Comparison of ENCODE assay signal across 8 cellular contexts in genomic region chr7:140242057-140243031, GRCh38.
A peak's percentile ranks its signal among the peaks of the same experiment; 100 is the strongest.
DNase-seq lines count a peak whose midpoint lies in the region; ATAC-seq, FAIRE-seq and TF ChIP-seq lines count a peak whose summit lies in the region.

No MANE protein-coding gene starts in this region.

- H3K36me3 ChIP-seq in HUES48 (ENCODE audit: control insufficient read depth, insufficient read depth, low read length): no peaks in the 10 kb centered on the region
- no peaks in the 10 kb centered on the region for H3K36me3 ChIP-seq in bronchial epithelial cell (ENCODE audit: control insufficient read depth, insufficient read depth, low read length)
- no peaks in the 10 kb centered on the region for H3K36me3 ChIP-seq in smooth muscle cell (ENCODE audit: low read depth)

- H3K4me1 ChIP-seq in HUES48 (ENCODE audit: control insufficient read depth, insufficient read depth, low read length): no peaks in the 10 kb centered on the region
- no peaks in the 10 kb centered on the region for H3K4me1 ChIP-seq in smooth muscle cell (ENCODE audit: low read depth)

- WGBS in smooth muscle cell (ENCODE audit: low lambda C conversion rate): 34% methylated on average over 4 of the region's 4 CpGs

- no peak for FAIRE-seq in bronchial epithelial cell (lab: Jason Lieb, UNC)

- H3K27ac ChIP-seq in HUES48 (ENCODE audit: low read depth, low read length) (peak overlapping the region; percentile 21), smooth muscle cell (ENCODE audit: low read depth) (no peak overlapping the region), coronary artery (no peak overlapping the region)

- H3K4me3 ChIP-seq in HUES48 (ENCODE audit: low read depth, low read length) (no peak overlapping the region), bronchial epithelial cell (ENCODE audit: low read depth, low read length) (no peak overlapping the region), smooth muscle cell (no peak overlapping the region), coronary artery (no peak overlapping the region)

- H3K4me2 ChIP-seq in smooth muscle cell: peak overlapping the region; percentile 21

- H3K27me3 ChIP-seq in HUES48 (ENCODE audit: control insufficient read depth, insufficient read depth, low read length) (no peaks in the 10 kb centered on the region), bronchial epithelial cell (ENCODE audit: control insufficient read depth, insufficient read depth, low read length) (no peaks in the 10 kb centered on the region), smooth muscle cell (ENCODE audit: low read depth) (no peaks in the 10 kb centered on the region)

- no peak for TF ChIP-seq CTCF in bronchial epithelial cell (IDR thresholded peaks at IDR 0.05; ENCODE audit: insufficient read depth, low read length, severe bottlenecking)
- TF ChIP-seq CTCF in smooth muscle cell (IDR thresholded peaks at IDR 0.05; ENCODE audit: borderline replicate concordance, insufficient read depth, poor library complexity, severe bottlenecking): no peak
- no peak for TF ChIP-seq CTCF in coronary artery (IDR thresholded peaks at IDR 0.05)

- H3K9ac ChIP-seq in HUES48 (ENCODE audit: low read depth, low read length) (no peak overlapping the region), smooth muscle cell (ENCODE audit: low read depth) (no peak overlapping the region)

- H3K79me2 ChIP-seq in smooth muscle cell (ENCODE audit: low read depth): no peaks in the 10 kb centered on the region

- no peak for ATAC-seq in HG03571 (IDR thresholded peaks at IDR 0.05; ENCODE audit: unreplicated experiment)

- no peaks in the 10 kb centered on the region for H3F3A ChIP-seq in smooth muscle cell (ENCODE audit: low read depth)

- H3K9me3 ChIP-seq in HUES48 (ENCODE audit: control insufficient read depth, insufficient read depth, low read length) (no peaks in the 10 kb centered on the region), smooth muscle cell (replicated peaks; ENCODE audit: low read depth) (no peaks in the 10 kb centered on the region)

- no peak overlapping the region for H2AFZ ChIP-seq in smooth muscle cell (ENCODE audit: low read depth)

- DNase-seq in NOMO-1 (lab: John Stamatoyannopoulos, UW; ENCODE audit: unreplicated experiment in 2 of 2): peak; percentile 15 to 29
- DNase-seq in NOMO-1 treated with dmso at 0.1 percent for 144 hours (lab: John Stamatoyannopoulos, UW; ENCODE audit: unreplicated experiment): no peak
- DNase-seq in bronchial epithelial cell (ENCODE audit: low read depth): peak; percentile 5
- no peak for DNase-seq in smooth muscle cell (lab: John Stamatoyannopoulos, UW; ENCODE audit: unreplicated experiment)
- no peak for DNase-seq in stimulated activated CD8-positive, alpha-beta memory T cell treated with anti-CD3 and anti-CD28 coated beads, Interleukin-4, amount 100 ng/mL, for 48 hours
- DNase-seq in coronary artery (ENCODE audit: low spot score): no peak

- no peaks in the 10 kb centered on the region for H4K20me1 ChIP-seq in smooth muscle cell (ENCODE audit: low read depth)

Comparison
In these comparisons a context has a peak if more than half of its experiments do, and no peak if none do; other contexts are left out.
1. DNase-seq: peak in NOMO-1 (2 of 2) and bronchial epithelial cell (single experiment); none in NOMO-1 treated with dmso at 0.1 percent for 144 hours (single experiment), smooth muscle cell (single experiment), stimulated activated CD8-positive, alpha-beta memory T cell treated with anti-CD3 and anti-CD28 coated beads, Interleukin-4, amount 100 ng/mL, for 48 hours (single experiment) and coronary artery (single experiment).